ENCODE assay signal across 17 cellular contexts in the genomic region with DNA sequence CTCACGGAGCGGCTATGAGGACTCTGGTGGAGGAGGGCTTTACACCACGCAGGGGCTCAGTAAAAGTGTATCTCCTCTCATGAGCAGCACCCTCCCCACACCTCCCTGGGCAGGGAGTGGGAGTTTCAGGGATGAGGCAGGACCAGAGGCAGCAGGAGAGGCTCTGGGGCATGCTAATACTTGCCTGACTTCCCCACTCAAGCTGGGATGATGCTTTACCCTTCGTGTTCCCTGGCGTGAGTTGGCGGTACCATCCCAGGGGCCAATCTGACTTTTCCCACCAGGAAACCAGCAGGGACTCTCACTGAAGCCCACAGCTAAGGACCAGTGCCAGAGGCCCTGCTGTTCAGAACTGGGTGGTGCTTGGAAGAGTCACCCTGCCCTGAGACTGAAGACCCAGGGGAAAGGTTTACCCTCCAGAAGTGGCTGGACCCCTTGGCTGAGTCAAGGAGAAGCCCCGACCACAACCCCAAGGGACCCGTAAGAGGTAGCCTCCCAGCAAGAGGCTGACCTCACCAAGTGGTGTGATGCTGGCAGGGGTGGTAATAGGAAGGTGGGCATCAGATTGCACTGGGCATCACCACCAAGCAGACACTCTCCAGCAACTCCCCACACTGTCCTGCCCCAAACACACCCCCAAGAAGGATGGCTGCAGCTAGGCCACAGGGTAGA.
DNase-seq lines count a peak whose midpoint lies in the region; ATAC-seq and TF ChIP-seq lines count a peak whose summit lies in the region.
"Had no signal": no experiment of that assay in that cellular context is flagged by ENCODE, and none has a peak within 500 bp of the region (broad histone marks: within the 10 kb centered on the region; RNA-seq: fewer than 3 reads in every experiment).

No MANE protein-coding gene starts in this region.

- H3K23ac ChIP-seq in mesenchymal stem cell (ENCODE audit: low read length in 2 of 2): no peak overlapping the region

- H3K4me2 ChIP-seq in BLaER1 treated with 17β-estradiol and CSF1 and Interleukin-3, amounts not matched to agents 10 nM and 100 nM: peak overlapping the region in 8 of 11 experiments; percentile 10 to 48 (median 28); a peak in 13 of 22 replicates
- H3K4me2 ChIP-seq in mesenchymal stem cell (ENCODE audit: low read length, poor library complexity, severe bottlenecking): no peak overlapping the region

- H2BK5ac ChIP-seq in mesenchymal stem cell (ENCODE audit: low read depth, low read length, poor library complexity, severe bottlenecking): no peak overlapping the region

- DNase-seq in MG63: peak; percentile 8
- DNase-seq in RWPE2 (ENCODE audit: low spot score): no peak
- no peak for DNase-seq in mesenchymal stem cell
- no peak for DNase-seq in effector CD4-positive, alpha-beta T cell
- no peak for DNase-seq in activated naive CD4-positive, alpha-beta T cell treated with Interleukin-2 at 50 U/mL for 16 hours
- DNase-seq: GDM1, H9, Kasumi-1, NCI-H1694 treated with DMSO at 0.1 percent for 48 hours, NCI-H446, NCI-H748 treated with DMSO at 0.1 percent for 48 hours, OCI-M1, T-helper 1 cell had no signal

- ATAC-seq in RWPE2 (ENCODE audit: low read depth) (0 out of 3 replicates have a peak, but pooled peaks have one; percentile 16), HG02759 (IDR thresholded peaks at IDR 0.05; ENCODE audit: unreplicated experiment) (no peak)

- H3K14ac ChIP-seq in mesenchymal stem cell (ENCODE audit: low read length in 2 of 2): no peak overlapping the region

- H4K8ac ChIP-seq in mesenchymal stem cell (ENCODE audit: low read length): no peak overlapping the region

- H3K27ac ChIP-seq in BLaER1 treated with 17β-estradiol and CSF1 and Interleukin-3, amounts not matched to agents 10 nM and 100 nM: no peak overlapping the region
- no peak overlapping the region for H3K27ac ChIP-seq in RWPE2 (ENCODE audit: poor library complexity, severe bottlenecking)
- no peak overlapping the region for H3K27ac ChIP-seq in mesenchymal stem cell (ENCODE audit: low read length, poor library complexity, severe bottlenecking)
- H3K27ac ChIP-seq: C4-2B, HL-60 had no signal

- H2AFZ ChIP-seq in mesenchymal stem cell (ENCODE audit: low read depth, low read length): no peak overlapping the region

- H3K18ac ChIP-seq in mesenchymal stem cell (ENCODE audit: low read depth in 1 of 2, low read length in 2 of 2): no peak overlapping the region

- H3K4me1 ChIP-seq in BLaER1 treated with 17β-estradiol and CSF1 and Interleukin-3, amounts not matched to agents 10 nM and 100 nM: peaks cover 0 to 15% (median 7%) of the 10 kb centered on the region in 10 experiments; a peak in 12 of 20 replicates
- H3K4me1 ChIP-seq in RWPE2 (ENCODE audit: insufficient read depth, poor library complexity, severe bottlenecking) (no peaks in the 10 kb centered on the region), mesenchymal stem cell (ENCODE audit: control insufficient read depth, insufficient read depth, low read depth, low read length) (peaks cover 10% of the 10 kb centered on the region)

- no peak for TF ChIP-seq CTCF in RWPE2 (IDR thresholded peaks at IDR 0.05; ENCODE audit: poor library complexity, severe bottlenecking)

- no peak overlapping the region for H3K4ac ChIP-seq in mesenchymal stem cell (ENCODE audit: low read depth in 1 of 2, low read length in 2 of 2)

- H2BK15ac ChIP-seq in mesenchymal stem cell (ENCODE audit: low read depth, poor library complexity, severe bottlenecking): no peak overlapping the region

- no peak overlapping the region for H2BK120ac ChIP-seq in mesenchymal stem cell (ENCODE audit: low read depth, low read length)

- H4K91ac ChIP-seq in mesenchymal stem cell (ENCODE audit: low read length): no peak overlapping the region

- no peaks in the 10 kb centered on the region for H3K79me1 ChIP-seq in mesenchymal stem cell (replicated peaks; ENCODE audit: low read length, poor library complexity, severe bottlenecking)

- peaks cover 6 to 14% (median 8%) of the 10 kb centered on the region in 11 experiments for H3K27me3 ChIP-seq in BLaER1 treated with 17β-estradiol and CSF1 and Interleukin-3, amounts not matched to agents 10 nM and 100 nM
- H3K27me3 ChIP-seq in MG63 (no peaks in the 10 kb centered on the region), RWPE2 (ENCODE audit: insufficient read depth, poor library complexity, severe bottlenecking) (no peaks in the 10 kb centered on the region), mesenchymal stem cell (ENCODE audit: control insufficient read depth in 1 of 2, insufficient read depth in 1 of 2, low read length in 2 of 2) (peaks cover 24 to 65% of the 10 kb centered on the region in 2 experiments)

- H2AK5ac ChIP-seq in mesenchymal stem cell (ENCODE audit: low read length, severe bottlenecking): no peak overlapping the region

- no peaks in the 10 kb centered on the region for H3K36me3 ChIP-seq in BLaER1 treated with 17β-estradiol and CSF1 and Interleukin-3, amounts not matched to agents 10 nM and 100 nM
- H3K36me3 ChIP-seq in MG63: no peaks in the 10 kb centered on the region
- no peaks in the 10 kb centered on the region for H3K36me3 ChIP-seq in RWPE2 (ENCODE audit: low read depth)
- H3K36me3 ChIP-seq in mesenchymal stem cell (ENCODE audit: control insufficient read depth in 1 of 2, insufficient read depth in 2 of 2, low read depth in 1 of 2, low read length in 2 of 2): no peaks in the 10 kb centered on the region

- no peak overlapping the region for H3K9ac ChIP-seq in BLaER1 treated with 17β-estradiol and CSF1 and Interleukin-3, amounts not matched to agents 10 nM and 100 nM
- peak overlapping the region; percentile 10 for H3K9ac ChIP-seq in mesenchymal stem cell (ENCODE audit: low read length)

- H4K20me1 ChIP-seq in BLaER1 treated with 17β-estradiol and CSF1 and Interleukin-3, amounts not matched to agents 10 nM and 100 nM: peaks cover 0 to 7% (median 0%) of the 10 kb centered on the region in 11 experiments; a peak in 4 of 22 replicates

- 82% methylated on average over 3 of the region's 8 CpGs for whole genome bisulfite sequencing in mesenchymal stem cell

- H3K4me3 ChIP-seq in BLaER1 treated with 17β-estradiol and CSF1 and Interleukin-3, amounts not matched to agents 10 nM and 100 nM: no peak overlapping the region
- H3K4me3 ChIP-seq in MG63: no peak overlapping the region
- no peak overlapping the region for H3K4me3 ChIP-seq in RWPE2 (ENCODE audit: severe bottlenecking)
- H3K4me3 ChIP-seq in mesenchymal stem cell (ENCODE audit: insufficient read depth in 1 of 2, low read depth in 1 of 2, low read length in 2 of 2): no peak overlapping the region

- no peak overlapping the region for H2BK12ac ChIP-seq in mesenchymal stem cell (ENCODE audit: low read length in 2 of 2)

- no peaks in the 10 kb centered on the region for H3K9me3 ChIP-seq in BLaER1 treated with 17β-estradiol and CSF1 and Interleukin-3, amounts not matched to agents 10 nM and 100 nM (replicated peaks in 1 of 11)
- no peaks in the 10 kb centered on the region for H3K9me3 ChIP-seq in MG63
- H3K9me3 ChIP-seq in RWPE2 (ENCODE audit: severe bottlenecking): no peaks in the 10 kb centered on the region
- H3K9me3 ChIP-seq in mesenchymal stem cell (ENCODE audit: control insufficient read depth, low read length): no peaks in the 10 kb centered on the region
